Comparison of ENCODE assay signal across 9 cellular contexts in the genomic region with DNA sequence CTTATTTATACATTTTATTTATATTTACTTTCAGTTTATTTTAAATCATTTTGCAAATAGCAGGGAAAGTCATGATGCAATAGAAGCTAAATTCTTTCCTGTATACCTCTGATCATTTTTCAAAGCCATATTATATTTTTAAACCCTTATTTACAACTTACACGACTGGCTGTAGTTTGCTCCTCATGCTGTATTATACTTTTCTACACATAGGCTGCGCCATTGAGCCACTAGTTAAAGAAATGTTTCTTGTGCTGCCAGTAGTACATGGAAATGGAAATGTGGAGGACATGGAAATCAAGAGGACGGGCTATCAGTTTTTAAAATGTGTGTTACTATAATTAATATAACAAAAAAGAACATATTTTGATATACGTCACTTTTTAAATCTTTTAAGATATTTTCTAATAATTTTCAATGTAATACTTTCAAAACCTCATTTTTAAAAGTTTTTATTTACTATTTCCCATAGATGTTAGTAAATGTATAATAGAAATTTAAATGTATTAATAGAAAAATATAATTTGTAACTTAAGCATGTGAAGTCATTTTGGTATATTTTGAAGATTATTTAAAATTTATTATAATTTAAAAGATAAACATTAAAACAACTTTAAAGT.
DNase-seq lines count a peak whose midpoint lies in the region; ATAC-seq, FAIRE-seq and TF ChIP-seq lines count a peak whose summit lies in the region.
"Had no signal": no experiment of that assay in that cellular context is flagged by ENCODE, and none has a peak within 500 bp of the region (broad histone marks: within the 10 kb centered on the region; RNA-seq: fewer than 3 reads in every experiment).

No MANE protein-coding gene starts in this region.

- peak; percentile 90 for FAIRE-seq in endothelial cell of umbilical vein (lab: Jason Lieb, UNC)

- H3K4me2 ChIP-seq in endothelial cell of umbilical vein (ENCODE audit: insufficient read depth, low read length): no peak overlapping the region

- no peaks in the 10 kb centered on the region for H3K79me2 ChIP-seq in endothelial cell of umbilical vein (ENCODE audit: control insufficient read depth, insufficient read depth, low read length)

- peak; percentile 36 for DNase-seq in activated naive CD4-positive, alpha-beta T cell treated with anti-CD3 and anti-CD28 coated beads for 36 hours
- no peak for DNase-seq in activated naive CD4-positive, alpha-beta T cell treated with Interleukin-2 at 50 U/mL for 16 hours
- DNase-seq in MG63 (peak; percentile 10), RPMI7951 (ENCODE audit: low read depth) (peak; percentile 54), endothelial cell of umbilical vein (ENCODE audit: low read depth, low spot score) (peak; percentile 87), middle frontal gyrus (ENCODE audit: extremely low spot score, low spot score) (peak; percentile 19), NCI-H187 treated with DMSO at 0.1 percent for 48 hours (lab: John Stamatoyannopoulos, UW) (no peak)
- DNase-seq: activated naive CD8-positive, alpha-beta T cell treated with anti-CD3 and anti-CD28 coated beads, Interleukin-2, amount 10 ng/mL, durations not matched to agents 7 days and 5 days had no signal

- H3K9me1 ChIP-seq in endothelial cell of umbilical vein (replicated peaks; ENCODE audit: control insufficient read depth, extremely low read depth, insufficient read depth, low read length): no peaks in the 10 kb centered on the region

- H3K36me3 ChIP-seq in MG63 (no peaks in the 10 kb centered on the region), endothelial cell of umbilical vein (ENCODE audit: control insufficient read depth in 2 of 2, extremely low read depth in 1 of 2, insufficient read depth in 2 of 2, low read length in 2 of 2) (no peaks in the 10 kb centered on the region)

- no peak for ATAC-seq in GM18519 (IDR thresholded peaks at IDR 0.05; ENCODE audit: low FRiP score, unreplicated experiment)

- no peaks in the 10 kb centered on the region for H3K4me1 Mint-ChIP-seq in activated naive CD4-positive, alpha-beta T cell treated with anti-CD3 and anti-CD28 coated beads for 36 hours (ENCODE audit: low read depth)
- H3K4me1 Mint-ChIP-seq: activated naive CD8-positive, alpha-beta T cell treated with anti-CD3 and anti-CD28 coated beads, Interleukin-2, amount 10 ng/mL, durations not matched to agents 7 days and 5 days had no signal

- no peak for TF ChIP-seq POLR2A in endothelial cell of umbilical vein (IDR thresholded peaks at IDR 0.05; ENCODE audit: low read depth, low read length)

- H2AFZ ChIP-seq in endothelial cell of umbilical vein (ENCODE audit: low read depth, low read length): no peak overlapping the region

- H3K27me3 ChIP-seq in MG63 (no peaks in the 10 kb centered on the region), endothelial cell of umbilical vein (ENCODE audit: control insufficient read depth in 2 of 2, insufficient read depth in 2 of 2, low read length in 2 of 2) (no peaks in the 10 kb centered on the region)

- peaks cover 2% of the 10 kb centered on the region for H3K36me3 Mint-ChIP-seq in activated naive CD4-positive, alpha-beta T cell treated with anti-CD3 and anti-CD28 coated beads for 36 hours (ENCODE audit: low read depth)
- H3K36me3 Mint-ChIP-seq: activated naive CD8-positive, alpha-beta T cell treated with anti-CD3 and anti-CD28 coated beads, Interleukin-2, amount 10 ng/mL, durations not matched to agents 7 days and 5 days had no signal

- H3K27ac Mint-ChIP-seq in activated naive CD4-positive, alpha-beta T cell treated with anti-CD3 and anti-CD28 coated beads for 36 hours: no peak overlapping the region
- H3K27ac Mint-ChIP-seq: activated naive CD8-positive, alpha-beta T cell treated with anti-CD3 and anti-CD28 coated beads, Interleukin-2, amount 10 ng/mL, durations not matched to agents 7 days and 5 days had no signal

- H3K4me3 Mint-ChIP-seq in activated naive CD4-positive, alpha-beta T cell treated with anti-CD3 and anti-CD28 coated beads for 36 hours: no peak overlapping the region
- H3K4me3 Mint-ChIP-seq: activated naive CD8-positive, alpha-beta T cell treated with anti-CD3 and anti-CD28 coated beads, Interleukin-2, amount 10 ng/mL, durations not matched to agents 7 days and 5 days had no signal

- no peak overlapping the region for H3K4me3 ChIP-seq in MG63
- no peak overlapping the region for H3K4me3 ChIP-seq in endothelial cell of umbilical vein (replicated peaks in 1 of 3; ENCODE audit: insufficient read depth in 1 of 3, low read depth in 1 of 3, low read length in 3 of 3)

- H3K4me1 ChIP-seq in endothelial cell of umbilical vein (ENCODE audit: control insufficient read depth, extremely low read depth, insufficient read depth, low read length): no peaks in the 10 kb centered on the region

- no peaks in the 10 kb centered on the region for H3K27me3 Mint-ChIP-seq in activated naive CD4-positive, alpha-beta T cell treated with anti-CD3 and anti-CD28 coated beads for 36 hours (ENCODE audit: low read depth)
- H3K27me3 Mint-ChIP-seq: activated naive CD8-positive, alpha-beta T cell treated with anti-CD3 and anti-CD28 coated beads, Interleukin-2, amount 10 ng/mL, durations not matched to agents 7 days and 5 days had no signal

- no TSS peak for BruUV-seq in endothelial cell of umbilical vein (replicated peaks; lab: Mats Ljungman, UMichigan)

- H3K9ac ChIP-seq in endothelial cell of umbilical vein (replicated peaks; ENCODE audit: extremely low read depth, insufficient read depth, low read length): no peak overlapping the region

- POLR2A ChIA-PET in endothelial cell of umbilical vein (lab: Charles Lee): interaction anchor here (0.6 kb wide), 1 partner anchor 20 kb away, joined by 4 read pairs; no protein-coding TSS in a partner anchor

- dilution Hi-C loops in endothelial cell of umbilical vein (cut with MboI; ENCODE audit: extremely low pct_ligation_motif_present, low sequenced_read_pairs): loop anchor here (25.0 kb wide), 1 partner anchor 547 kb away; no protein-coding TSS in a partner anchor

- CTCF ChIA-PET in activated naive CD4-positive, alpha-beta T cell treated with anti-CD3 and anti-CD28 coated beads for 36 hours (lab: Charles Lee): no interaction called here
- CTCF ChIA-PET in endothelial cell of umbilical vein (lab: Charles Lee): interaction anchor here (0.6 to 3.9 kb wide), 4 partner anchors 8 to 1842 kb away, joined by 3 to 23 read pairs (median 4); no protein-coding TSS in a partner anchor

- intact Hi-C loops in activated naive CD4-positive, alpha-beta T cell treated with anti-CD3 and anti-CD28 coated beads for 36 hours (cut with micrococcal nuclease): loop anchor here (1.0 to 5.0 kb wide), 3 partner anchors 542 to 820 kb away; no protein-coding TSS in a partner anchor
- intact Hi-C loops in endothelial cell of umbilical vein (cut with micrococcal nuclease): loop anchor here (1.0 to 5.0 kb wide), 6 partner anchors 387 to 997 kb away; a partner anchor contains a TSS

- H3K9me3 Mint-ChIP-seq in activated naive CD4-positive, alpha-beta T cell treated with anti-CD3 and anti-CD28 coated beads for 36 hours: no peaks in the 10 kb centered on the region
- H3K9me3 Mint-ChIP-seq: activated naive CD8-positive, alpha-beta T cell treated with anti-CD3 and anti-CD28 coated beads, Interleukin-2, amount 10 ng/mL, durations not matched to agents 7 days and 5 days had no signal

- no peak overlapping the region for H3K27ac ChIP-seq in endothelial cell of umbilical vein (ENCODE audit: insufficient read depth, low read depth, low read length)

- H4K20me1 ChIP-seq in endothelial cell of umbilical vein (replicated peaks; ENCODE audit: control insufficient read depth, extremely low read depth, insufficient read depth, low read length): no peaks in the 10 kb centered on the region

- H3K9me3 ChIP-seq in MG63 (no peaks in the 10 kb centered on the region), endothelial cell of umbilical vein (replicated peaks; ENCODE audit: control insufficient read depth, insufficient read depth, low read length) (no peaks in the 10 kb centered on the region)

- TF ChIP-seq CTCF in endothelial cell of umbilical vein (IDR thresholded peaks at IDR 0.05; ENCODE audit: extremely low read depth in 1 of 2, insufficient read depth in 1 of 2, low read depth in 1 of 2, low read length in 2 of 2): peak; percentile 53

TF ChIP-seq in endothelial cell of umbilical vein, 7 proteins besides CTCF, POLR2A, EP300 and RAD21:
- TF ChIP-seq JUN (IDR thresholded peaks at IDR 0.05; ENCODE audit: borderline replicate concordance, insufficient read depth, insufficient read length, low read depth) (no peak), EZH2 (IDR thresholded peaks at IDR 0.05; ENCODE audit: borderline replicate concordance, low read depth, low read length, severe bottlenecking) (no peak), GATA2 (IDR thresholded peaks at IDR 0.05; ENCODE audit: insufficient read depth, insufficient read length, low read depth, low read length) (no peak), POLR2AphosphoS5 (IDR thresholded peaks at IDR 0.05; ENCODE audit: insufficient read depth, low read depth, low read length) (no peak), FOS (IDR thresholded peaks at IDR 0.05; ENCODE audit: borderline replicate concordance, insufficient read depth, low read length) (no peak), MYC (IDR thresholded peaks at IDR 0.05; ENCODE audit: low read depth, low read length) (no peak)
- TF ChIP-seq, protein P1, sequence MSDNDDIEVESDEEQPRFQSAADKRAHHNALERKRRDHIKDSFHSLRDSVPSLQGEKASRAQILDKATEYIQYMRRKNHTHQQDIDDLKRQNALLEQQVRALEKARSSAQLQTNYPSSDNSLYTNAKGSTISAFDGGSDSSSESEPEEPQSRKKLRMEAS (IDR thresholded peaks at IDR 0.05; ENCODE audit: insufficient read depth, insufficient read length): no peak

Comparison
In these comparisons a context has a peak if more than half of its experiments do, and no peak if none do; other contexts are left out.
1. DNase-seq: peak in activated naive CD4-positive, alpha-beta T cell treated with anti-CD3 and anti-CD28 coated beads for 36 hours (single experiment), MG63 (single experiment), RPMI7951 (single experiment), endothelial cell of umbilical vein (single experiment) and middle frontal gyrus (single experiment); none in activated naive CD4-positive, alpha-beta T cell treated with Interleukin-2 at 50 U/mL for 16 hours (single experiment) and NCI-H187 treated with DMSO at 0.1 percent for 48 hours (single experiment).